8 cellular contexts compared by ENCODE assay signal in the genomic region with DNA sequence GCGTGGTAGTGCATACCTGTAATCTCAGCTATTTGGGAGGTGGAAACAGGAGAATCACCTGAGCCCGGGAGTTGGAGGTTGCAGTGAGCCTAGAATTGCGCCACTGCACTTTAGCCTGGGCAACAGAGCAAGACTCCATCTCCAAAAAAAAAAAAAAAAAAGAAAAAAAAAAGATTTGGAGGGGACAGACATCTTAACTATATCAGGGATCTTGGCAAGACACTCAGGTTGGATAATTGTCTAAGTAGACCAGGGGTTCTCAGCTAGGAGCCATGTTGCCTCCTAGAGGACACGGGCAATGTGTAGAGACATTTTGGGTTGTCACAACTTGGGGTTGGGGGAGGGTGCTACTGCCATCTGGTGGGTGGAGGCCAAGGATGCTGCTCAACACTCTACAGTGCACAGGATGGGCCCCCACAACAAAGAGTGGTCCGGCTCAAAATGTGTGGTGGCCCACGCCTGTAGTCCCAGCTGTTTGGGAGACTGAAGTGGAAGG. TPM values are rescaled to one million over a fixed set of nuclear protein-coding genes. Genes with fewer than 3 reads are reported as not detected.
DNase-seq lines count a peak whose midpoint lies in the region; ATAC-seq and TF ChIP-seq lines count a peak whose summit lies in the region.

No MANE protein-coding gene starts in this region.

- POLR2A ChIA-PET in A673 (lab: Charles Lee; ENCODE audit: low non-redundant PET) = no interaction called here

- H3K4me3 ChIP-seq in A673 (ENCODE audit: low read depth, low read length, poor library complexity, severe bottlenecking) = no peak overlapping the region
- H3K4me3 ChIP-seq in adrenal gland = no peak overlapping the region

- TF ChIP-seq CTCF in A673 (conservative IDR thresholded peaks at IDR 0.05; ENCODE audit: low read depth, low read length) = peak; percentile 67
- TF ChIP-seq CTCF in GM12872 (IDR thresholded peaks at IDR 0.05; ENCODE audit: insufficient read depth, low read depth, low read length) = peak; percentile 72
- peak in 5 of 6 experiments; percentile 9 to 40 (median 24) for TF ChIP-seq CTCF in adrenal gland (IDR thresholded peaks at IDR 0.05)

- peaks cover 61 to 79% (median 72%) of the 10 kb centered on the region in 3 donors for H3K4me1 Mint-ChIP-seq in naive B cell

- DNase-seq in A673 (ENCODE audit: low spot score) (peak; percentile 87), RKO (ENCODE audit: low spot score) (peak; percentile 83), adrenal gland (peak in 5 of 7 donors; percentile 26 to 56 (median 34)), naive B cell (peak; percentile 46), epidermal melanocyte (ENCODE audit: insufficient read length, low spot score) (no peak), NCI-H2107 treated with DMSO at 0.1 percent for 48 hours (lab: John Stamatoyannopoulos, UW; ENCODE audit: unreplicated experiment) (no peak)

- peaks cover 26% of the 10 kb centered on the region for H3K4me1 ChIP-seq in A673 (ENCODE audit: insufficient read depth, low read length, poor library complexity, severe bottlenecking)
- peaks cover 39 to 57% of the 10 kb centered on the region in 2 donors for H3K4me1 ChIP-seq in adrenal gland (replicated peaks in 1 of 2)

- peaks cover 0 to 3% (median 0%) of the 10 kb centered on the region in 7 donors for H3K9me3 Mint-ChIP-seq in naive B cell

- BruUV-seq in A673 (replicated peaks; lab: Mats Ljungman, UMichigan) = no TSS peak

- TF ChIP-seq POLR2A in adrenal gland (IDR thresholded peaks at IDR 0.05) = no peak

- ATAC-seq in naive B cell (ENCODE audit: low read depth in 2 of 2) (peak; percentile 17 to 22), HG03108 (IDR thresholded peaks at IDR 0.05; ENCODE audit: unreplicated experiment) (no peak)

- H3K27ac ChIP-seq in A673 (ENCODE audit: low read depth, low read length, poor library complexity, severe bottlenecking) (no peak overlapping the region), adrenal gland (peak overlapping the region in 1 of 5 donors; percentile 94)

- 82 to 90% (median 86%) methylated on average over 6 of the region's 6 CpGs for WGBS in adrenal gland, 4 donors

- peak overlapping the region in 4 of 6 donors; percentile 50 to 71 (median 62) for H3K27ac Mint-ChIP-seq in naive B cell

- H3K27me3 ChIP-seq in A673 (replicated peaks; ENCODE audit: insufficient read depth, low read depth, low read length, poor library complexity) (no peaks in the 10 kb centered on the region), adrenal gland (no peaks in the 10 kb centered on the region)

- intact Hi-C loops in A673 (cut with micrococcal nuclease; ENCODE audit: unreplicated experiment) (no loop called here), adrenal gland (cut with DNase I) (no loop called here)

- peaks cover 0 to 15% of the 10 kb centered on the region in 2 donors for H3K36me3 Mint-ChIP-seq in naive B cell

- H3K9me3 ChIP-seq in A673 (ENCODE audit: low read depth, low read length, poor library complexity, severe bottlenecking) (no peaks in the 10 kb centered on the region), adrenal gland (replicated peaks in 1 of 3) (no peaks in the 10 kb centered on the region)

- H3K27me3 Mint-ChIP-seq in naive B cell = no peaks in the 10 kb centered on the region

- H3K4me3 Mint-ChIP-seq in naive B cell = peak overlapping the region in 6 of 8 donors; percentile 0 to 95 (median 52)

- H3K36me3 ChIP-seq in A673 (ENCODE audit: insufficient read depth, low read length, poor library complexity, severe bottlenecking) (no peaks in the 10 kb centered on the region), adrenal gland (replicated peaks in 1 of 2) (no peaks in the 10 kb centered on the region)

- CTCF ChIA-PET in A673 (lab: Charles Lee) = interaction anchor here (0.5 to 0.7 kb wide), 2 partner anchors 14 to 300 kb away, joined by 3 to 10 read pairs; a partner anchor contains a TSS

RNA-seq across cellular contexts. Expression of a gene that starts 1.9 kb away (rescaled TPM):
- total RNA-seq in A673 (2021) = 49.1 and 65.7 TPM in 2 replicates
- 10 to 100 TPM; 23.3 to 68.7 (median 46.0) TPM for total RNA-seq in adrenal gland
- polyA plus RNA-seq in adrenal gland = 100 to 1,000 TPM in 1 of 3 donors, 10 to 100 TPM in 2; 16.6 to 101 (median 97.5) TPM
- 10 to 100 TPM; 28.4 to 54.2 (median 31.5) TPM for polyA plus RNA-seq in naive B cell (ENCODE audit: low read depth in 6 of 6)

RNA-seq across cellular contexts. Expression of a gene that starts 4.5 kb away (rescaled TPM):
- total RNA-seq in A673 (2021) (37.1 and 38.4 TPM in 2 replicates), adrenal gland (10 to 100 TPM; 16.8 to 55.7 (median 23.7) TPM)
- polyA plus RNA-seq in adrenal gland (10 to 100 TPM in 2 of 3 donors, 1 to 10 TPM in 1; 8.7 to 23.3 (median 22.4) TPM), naive B cell (ENCODE audit: low read depth in 6 of 6) (10 to 100 TPM; 60.7 to 82.8 (median 65.4) TPM)

RNA-seq across cellular contexts. Expression of a gene that starts 9.1 kb away (rescaled TPM):
- total RNA-seq in A673 (2021) (39.9 and 41.5 TPM in 2 replicates), adrenal gland (10 to 100 TPM; 22.1 to 42.8 (median 27.9) TPM)
- polyA plus RNA-seq in adrenal gland (10 to 100 TPM; 14.8 to 63.8 (median 42.8) TPM), naive B cell (ENCODE audit: low read depth in 6 of 6) (10 to 100 TPM in 3 of 6 donors, 1 to 10 TPM in 3; 8.1 to 13.0 (median 9.7) TPM)

RNA-seq across cellular contexts. Expression of a gene that starts 14.5 kb away (rescaled TPM):
- 6.8 and 7.1 TPM in 2 replicates for total RNA-seq in A673 (2021)
- total RNA-seq in adrenal gland = 10 to 100 TPM in 3 of 8 donors, 1 to 10 TPM in 5; 8.3 to 16.3 (median 9.8) TPM
- polyA plus RNA-seq in adrenal gland = 10 to 100 TPM in 1 of 3 donors, 1 to 10 TPM in 2; 3.5 to 13.6 (median 8.3) TPM
- 1 to 10 TPM in 4 of 6 donors, under 1 TPM in 1, not detected in 1; 0.95 to 3.5 (median 2.7) TPM for polyA plus RNA-seq in naive B cell (ENCODE audit: low read depth in 6 of 6)

RNA-seq across cellular contexts. Expression of a gene that starts 15.9 kb away (rescaled TPM):
- 385 and 411 TPM in 2 replicates for total RNA-seq in A673 (2021)
- total RNA-seq in adrenal gland = 100 to 1,000 TPM in 6 of 8 donors, 10 to 100 TPM in 2; 76.0 to 178 (median 122) TPM
- polyA plus RNA-seq in adrenal gland = 100 to 1,000 TPM in 1 of 3 donors, 10 to 100 TPM in 2; 58.9 to 243 (median 85.3) TPM
- 10 to 100 TPM in 3 of 6 donors, 1 to 10 TPM in 3; 3.2 to 13.7 (median 9.3) TPM for polyA plus RNA-seq in naive B cell (ENCODE audit: low read depth in 6 of 6)

Comparison
In these comparisons a context has a peak if more than half of its experiments do, and no peak if none do; other contexts are left out.
1. DNase-seq: peak in A673 (single experiment), RKO (single experiment), adrenal gland (5 of 7) and naive B cell (single experiment); none in epidermal melanocyte (single experiment) and NCI-H2107 treated with DMSO at 0.1 percent for 48 hours (single experiment).
2. Peak in every context shown above with its lines, with median percentiles within 50 percentile points of each other: CTCF ChIP-seq.